ENCODE assay signal across 28 cellular contexts in the genomic region with DNA sequence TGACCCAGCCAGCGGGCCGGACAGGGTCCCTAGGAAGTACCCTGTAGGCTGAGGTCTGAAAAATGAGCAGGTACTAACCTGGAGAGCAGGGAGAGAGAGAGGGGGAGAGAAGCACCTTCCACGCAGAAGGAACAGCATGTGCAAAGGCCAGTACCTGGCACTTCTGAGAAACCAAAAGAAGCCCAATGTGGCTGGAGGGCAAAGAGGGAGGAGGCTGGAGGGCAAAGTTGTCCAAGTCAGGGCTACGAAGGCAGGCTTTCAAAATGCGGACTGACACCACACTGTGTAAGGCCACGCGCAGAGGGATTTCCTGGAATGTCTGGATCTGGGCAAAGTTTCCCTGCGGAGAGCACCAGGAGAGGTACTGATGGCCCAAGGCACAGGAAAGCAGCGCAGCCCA.
DNase-seq lines count a peak whose midpoint lies in the region; ATAC-seq and TF ChIP-seq lines count a peak whose summit lies in the region.
"Had no signal": no experiment of that assay in that cellular context is flagged by ENCODE, and none has a peak within 500 bp of the region (broad histone marks: within the 10 kb centered on the region; RNA-seq: fewer than 3 reads in every experiment).

No MANE protein-coding gene starts in this region.

- H3K4me1 ChIP-seq in mucosa of rectum (ENCODE audit: control insufficient read depth in 2 of 2, insufficient read depth in 2 of 2, low read length in 2 of 2), result peaks cover 32 to 44% of the 10 kb centered on the region in 2 donors
- H3K4me1 ChIP-seq in thoracic aorta (ENCODE audit: control insufficient read depth in 1 of 2, low read depth in 2 of 2), result peaks cover 6 to 24% of the 10 kb centered on the region in 2 donors
- H3K4me1 ChIP-seq: foreskin keratinocyte had no signal

- H3K36me3 ChIP-seq in mucosa of rectum (ENCODE audit: control insufficient read depth in 2 of 2, insufficient read depth in 2 of 2, low read length in 2 of 2) (no peaks in the 10 kb centered on the region), thoracic aorta (no peaks in the 10 kb centered on the region)
- H3K36me3 ChIP-seq: heart right ventricle, ovary had no signal

- DNase-seq in Right ventricle myocardium inferior (ENCODE audit: missing footprints) (peak; percentile 2), left ventricle myocardium superior (no peak), thoracic aorta (ENCODE audit: low spot score) (no peak), DMS 273 (lab: John Stamatoyannopoulos, UW; ENCODE audit: unreplicated experiment) (no peak)
- DNase-seq in central memory CD8-positive, alpha-beta T cell (ENCODE audit: low spot score in 2 of 2), result no peak
- DNase-seq: 8988T; activated CD4-positive, alpha-beta T cell treated with anti-CD3 and anti-CD28 coated beads for 4 hours; activated effector memory CD4-positive, alpha-beta T cell treated with anti-CD3 and anti-CD28 coated beads, Interleukin-2, amount 50 U/mL, for 16 hours; caudate nucleus; DMS79; esophagus squamous epithelium; foreskin keratinocyte; heart right ventricle; kidney; MV-4-11; NCI-H2107; ovary; PC-3; retina; small intestine; stimulated activated naive CD4-positive, alpha-beta T cell; testis had no signal

- H3K36me3 Mint-ChIP-seq in central memory CD8-positive, alpha-beta T cell (ENCODE audit: insufficient read depth), result peaks cover 9% of the 10 kb centered on the region

- H3K27ac ChIP-seq in mucosa of rectum (ENCODE audit: low read depth in 2 of 2, low read length in 2 of 2) (peak overlapping the region; percentile 34 to 42), thoracic aorta (peak overlapping the region; percentile 67 to 70)
- H3K27ac ChIP-seq: C4-2B, foreskin keratinocyte had no signal

- H3K4me3 ChIP-seq in mucosa of rectum (ENCODE audit: low read length in 2 of 2), result no peak overlapping the region
- no peak overlapping the region for H3K4me3 ChIP-seq in thoracic aorta
- H3K4me3 ChIP-seq: esophagus squamous epithelium, heart right ventricle, ovary, testis had no signal

- no peaks in the 10 kb centered on the region for H3K9me3 Mint-ChIP-seq in central memory CD8-positive, alpha-beta T cell

- peak overlapping the region; percentile 61 for H3K27ac Mint-ChIP-seq in central memory CD8-positive, alpha-beta T cell (ENCODE audit: low read depth)
- H3K27ac Mint-ChIP-seq: activated naive CD8-positive, alpha-beta T cell had no signal

- intact Hi-C loops in Right ventricle myocardium inferior (cut with DNase I) (no loop called here), left ventricle myocardium superior (cut with micrococcal nuclease) (no loop called here)

- peaks cover 51% of the 10 kb centered on the region for H3K4me1 Mint-ChIP-seq in central memory CD8-positive, alpha-beta T cell

- TF ChIP-seq CTCF in thoracic aorta (IDR thresholded peaks at IDR 0.05), result no peak

- H3K9me3 ChIP-seq in mucosa of rectum (ENCODE audit: control insufficient read depth in 2 of 2, low read length in 2 of 2) (no peaks in the 10 kb centered on the region), thoracic aorta (no peaks in the 10 kb centered on the region)
- H3K9me3 ChIP-seq: esophagus squamous epithelium, heart right ventricle, ovary, testis had no signal

- H3K27me3 Mint-ChIP-seq in central memory CD8-positive, alpha-beta T cell, result no peaks in the 10 kb centered on the region
- H3K27me3 Mint-ChIP-seq: activated naive CD8-positive, alpha-beta T cell had no signal

- peak overlapping the region in 1 of 2 donors; percentile 33 for H3K9ac ChIP-seq in mucosa of rectum (ENCODE audit: low read depth in 1 of 2, low read length in 2 of 2)

- no peak overlapping the region for H3K4me3 Mint-ChIP-seq in central memory CD8-positive, alpha-beta T cell
- H3K4me3 Mint-ChIP-seq: activated naive CD8-positive, alpha-beta T cell had no signal

- H3K27me3 ChIP-seq in mucosa of rectum (ENCODE audit: control insufficient read depth in 2 of 2, insufficient read depth in 2 of 2, low read length in 2 of 2) (no peaks in the 10 kb centered on the region), thoracic aorta (replicated peaks; ENCODE audit: insufficient read depth) (no peaks in the 10 kb centered on the region)
- H3K27me3 ChIP-seq: esophagus squamous epithelium, foreskin keratinocyte, heart right ventricle, ovary, testis had no signal

- ATAC-seq in Right ventricle myocardium inferior (no peak), left ventricle myocardium superior (no peak), thoracic aorta (ENCODE audit: insufficient number of reproducible peaks, low FRiP score, low read depth) (no peak), GM21576 (IDR thresholded peaks at IDR 0.05; ENCODE audit: unreplicated experiment) (no peak), GM18868 (IDR thresholded peaks at IDR 0.05; ENCODE audit: unreplicated experiment) (no peak)
- no peak for ATAC-seq in central memory CD8-positive, alpha-beta T cell (replicated peaks; ENCODE audit: extremely low read depth, poor library complexity, severe bottlenecking)
- ATAC-seq: foreskin keratinocyte, PC-3, SK-N-SH treated with all-trans-retinoic acid at 6 μM for 48 hours had no signal
